20 cellular contexts compared by ENCODE assay signal in genomic region chr13:61258185-61258584, GRCh38.
"Had no signal": no experiment of that assay in that cellular context is flagged by ENCODE, and none has a peak within 500 bp of the region (broad histone marks: within the 10 kb centered on the region; RNA-seq: fewer than 3 reads in every experiment).

No MANE protein-coding gene starts in this region.

- H3K4me3 ChIP-seq: left lung, right lobe of liver, skin epidermis, tibial artery had no signal

- DNase-seq: activated CD4-positive, alpha-beta T cell treated with anti-CD3 and anti-CD28 coated beads for 1 hour; activated CD4-positive, alpha-beta T cell treated with anti-CD3 and anti-CD28 coated beads, Interleukin-2, amount 50 U/mL, for 1 hour; activated CD8-positive, alpha-beta T cell treated with anti-CD3 and anti-CD28 coated beads, Interleukin-2, amount 10 ng/mL, durations not matched to agents 7 days and 5 days; activated gamma-delta T cell; activated naive CD4-positive, alpha-beta T cell treated with anti-CD3 and anti-CD28 coated beads, Interleukin-2, amount 50 U/mL, for 16 hours; aorta; effector CD4-positive, alpha-beta T cell; erythroblast; foreskin fibroblast; kidney glomerular epithelial cell; left lung; naive thymus-derived CD4-positive, alpha-beta T cell; occipital lobe; posterior cingulate gyrus; right lobe of liver; stimulated activated CD4-positive, alpha-beta T cell treated with anti-CD3 and anti-CD28 coated beads, Interleukin-2, amount 100 ng/mL, for 24 hours; stimulated activated naive CD8-positive, alpha-beta T cell treated with anti-CD3 and anti-CD28 coated beads, Interleukin-15, amount 100 ng/mL, for 72 hours; tibial artery had no signal

- H3K36me3 ChIP-seq: left lung, right lobe of liver, tibial artery had no signal

- H3K4me1 ChIP-seq: left lung, right lobe of liver, tibial artery had no signal

- ATAC-seq: activated CD8-positive, alpha-beta T cell treated with anti-CD3 and anti-CD28 coated beads, Interleukin-2, amount 10 ng/mL, durations not matched to agents 7 days and 5 days; left lung; naive thymus-derived CD4-positive, alpha-beta T cell; right lobe of liver; stimulated activated effector memory CD8-positive, alpha-beta T cell treated with anti-CD3 and anti-CD28 coated beads, Interleukin-12 subunit alpha, Interleukin-12 subunit beta, amount 100 ng/mL, for 72 hours; stimulated activated naive CD8-positive, alpha-beta T cell treated with anti-CD3 and anti-CD28 coated beads, Interleukin-15, amount 100 ng/mL, for 72 hours had no signal

- H3K27me3 ChIP-seq: left lung, right lobe of liver, tibial artery had no signal

- H3K27ac ChIP-seq: left lung, right lobe of liver, skin epidermis, tibial artery had no signal

- H3K9me3 ChIP-seq: left lung, right lobe of liver, tibial artery had no signal
